In genomic region chr2:238005528-238005927, GRCh38 we compare ENCODE assay signal across 1 cellular context.
TF ChIP-seq lines count a peak whose summit lies in the region.

No MANE protein-coding gene starts in this region.

TF ChIP-seq in HepG2, 621 proteins besides CTCF, POLR2A, EP300 and RAD21 (continued from another document):
- TF ChIP-seq SOX13 (IDR thresholded peaks at IDR 0.05) (peak; percentile 56; the same call in 1 of the 2 replicates), SOX13 (CRISPR knock-in tag; conservative IDR thresholded peaks at IDR 0.05 in 1 of 2, IDR thresholded peaks at IDR 0.05 in 1 of 2) (peak in 1 of 2 experiments; percentile 85; a peak in 2 of 4 replicates), FOXA3 (CRISPR knock-in tag; IDR thresholded peaks at IDR 0.05) (peak; percentile 53), ZNF10 (CRISPR knock-in tag; IDR thresholded peaks at IDR 0.05; ENCODE audit: borderline replicate concordance, low read depth) (no peak), KLF12 (CRISPR knock-in tag; IDR thresholded peaks at IDR 0.05; ENCODE audit: borderline replicate concordance) (no peak), IKZF1 (IDR thresholded peaks at IDR 0.05) (no peak), ZZZ3 (CRISPR knock-in tag; IDR thresholded peaks at IDR 0.05; ENCODE audit: borderline replicate concordance) (no peak), ZBTB38 (CRISPR knock-in tag; IDR thresholded peaks at IDR 0.05) (no peak), KAT8 (CRISPR knock-in tag; IDR thresholded peaks at IDR 0.05) (no peak), MEIS2 (CRISPR knock-in tag; IDR thresholded peaks at IDR 0.05) (no peak)
- TF ChIP-seq, protein P1, sequence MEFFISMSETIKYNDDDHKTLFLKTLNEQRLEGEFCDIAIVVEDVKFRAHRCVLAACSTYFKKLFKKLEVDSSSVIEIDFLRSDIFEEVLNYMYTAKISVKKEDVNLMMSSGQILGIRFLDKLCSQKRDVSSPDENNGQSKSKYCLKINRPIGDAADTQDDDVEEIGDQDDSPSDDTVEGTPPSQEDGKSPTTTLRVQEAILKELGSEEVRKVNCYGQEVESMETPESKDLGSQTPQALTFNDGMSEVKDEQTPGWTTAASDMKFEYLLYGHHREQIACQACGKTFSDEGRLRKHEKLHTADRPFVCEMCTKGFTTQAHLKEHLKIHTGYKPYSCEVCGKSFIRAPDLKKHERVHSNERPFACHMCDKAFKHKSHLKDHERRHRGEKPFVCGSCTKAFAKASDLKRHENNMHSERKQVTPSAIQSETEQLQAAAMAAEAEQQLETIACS (CRISPR knock-in tag; IDR thresholded peaks at IDR 0.05): no peak
TF ChIP-seq in HepG2: peak in this region for 6.
